14 cellular contexts compared by ENCODE assay signal in genomic region chr13:92460479-92460878, GRCh38.
"Had no signal": no experiment of that assay in that cellular context is flagged by ENCODE, and none has a peak within 500 bp of the region (broad histone marks: within the 10 kb centered on the region; RNA-seq: fewer than 3 reads in every experiment).

No MANE protein-coding gene starts in this region.

- H3K4me1 ChIP-seq: psoas muscle, right lobe of liver, stomach, testis, upper lobe of left lung had no signal

- H3K27ac ChIP-seq: psoas muscle, right lobe of liver, testis, upper lobe of left lung had no signal

- DNase-seq: activated CD4-positive, alpha-beta T cell treated with anti-CD3 and anti-CD28 coated beads, Interleukin-2, amount 10 ng/mL, durations not matched to agents 24 days and 14 days; activated CD4-positive, CD25-positive, alpha-beta regulatory T cell; activated CD8-positive, alpha-beta memory T cell treated with anti-CD3 and anti-CD28 coated beads for 24 hours; activated naive CD8-positive, alpha-beta T cell treated with anti-CD3 and anti-CD28 coated beads, Interleukin-2, amount 10 ng/mL, durations not matched to agents 7 days and 5 days; anterior cingulate cortex; hippocampal formation; psoas muscle; right lobe of liver; stimulated activated CD4-positive, alpha-beta T cell treated with anti-CD3 and anti-CD28 coated beads, Interleukin-1b, Interleukin-23, amount 100 ng/mL, for 48 hours; stomach; testis; upper lobe of left lung had no signal

- H3K27ac Mint-ChIP-seq: activated CD4-positive, alpha-beta T cell treated with anti-CD3 and anti-CD28 coated beads, Interleukin-2, amount 10 ng/mL, durations not matched to agents 24 days and 14 days; activated naive CD8-positive, alpha-beta T cell treated with anti-CD3 and anti-CD28 coated beads, Interleukin-2, amount 10 ng/mL, durations not matched to agents 7 days and 5 days; activated T-helper 1 cell treated with anti-CD3 and anti-CD28 coated beads, Interleukin-12 subunit alpha, Interleukin-12 subunit beta, Interleukin-2, Interleukin-4 antibody, amounts not matched to agents 30 ng/mL and 10 ng/mL and 1 ng/mL, durations not matched to agents 14 hours and 24 hours and 36 hours; T-helper 2 cell treated with Interferon-gamma antibody and Interleukin-4, amounts not matched to agents 5 μg/mL and 100 μg/mL, for 36 hours had no signal

- H3K4me1 Mint-ChIP-seq: activated CD4-positive, alpha-beta T cell treated with anti-CD3 and anti-CD28 coated beads, Interleukin-2, amount 10 ng/mL, durations not matched to agents 24 days and 14 days; activated naive CD8-positive, alpha-beta T cell treated with anti-CD3 and anti-CD28 coated beads, Interleukin-2, amount 10 ng/mL, durations not matched to agents 7 days and 5 days had no signal

- H3K27me3 Mint-ChIP-seq: activated CD4-positive, alpha-beta T cell treated with anti-CD3 and anti-CD28 coated beads, Interleukin-2, amount 10 ng/mL, durations not matched to agents 24 days and 14 days; activated naive CD8-positive, alpha-beta T cell treated with anti-CD3 and anti-CD28 coated beads, Interleukin-2, amount 10 ng/mL, durations not matched to agents 7 days and 5 days had no signal

- H3K9me3 Mint-ChIP-seq: activated CD4-positive, alpha-beta T cell treated with anti-CD3 and anti-CD28 coated beads, Interleukin-2, amount 10 ng/mL, durations not matched to agents 24 days and 14 days had no signal

- H3K4me3 Mint-ChIP-seq: activated CD4-positive, alpha-beta T cell treated with anti-CD3 and anti-CD28 coated beads, Interleukin-2, amount 10 ng/mL, durations not matched to agents 24 days and 14 days; activated naive CD8-positive, alpha-beta T cell treated with anti-CD3 and anti-CD28 coated beads, Interleukin-2, amount 10 ng/mL, durations not matched to agents 7 days and 5 days; activated T-helper 1 cell treated with anti-CD3 and anti-CD28 coated beads, Interleukin-12 subunit alpha, Interleukin-12 subunit beta, Interleukin-2, Interleukin-4 antibody, amounts not matched to agents 30 ng/mL and 10 ng/mL and 1 ng/mL, durations not matched to agents 14 hours and 24 hours and 36 hours; T-helper 2 cell treated with Interferon-gamma antibody and Interleukin-4, amounts not matched to agents 5 μg/mL and 100 μg/mL, for 36 hours had no signal

- H3K9me3 ChIP-seq: psoas muscle, right lobe of liver, stomach, testis, upper lobe of left lung had no signal

- H3K36me3 ChIP-seq: right lobe of liver, stomach, upper lobe of left lung had no signal

- H3K4me3 ChIP-seq: psoas muscle, right lobe of liver, stomach, testis, upper lobe of left lung had no signal

- ATAC-seq: psoas muscle, right lobe of liver had no signal

- H3K27me3 ChIP-seq: right lobe of liver, stomach, testis, upper lobe of left lung had no signal

- H3K36me3 Mint-ChIP-seq: activated naive CD8-positive, alpha-beta T cell treated with anti-CD3 and anti-CD28 coated beads, Interleukin-2, amount 10 ng/mL, durations not matched to agents 7 days and 5 days had no signal
